1 cellular context compared by ENCODE assay signal in genomic region chr4:48112017-48112667, GRCh38.
TF ChIP-seq lines count a peak whose summit lies in the region.

No MANE protein-coding gene starts in this region.

TF ChIP-seq in HepG2, 621 proteins besides CTCF, POLR2A, EP300 and RAD21 (continued from another document):
- TF ChIP-seq ZKSCAN8 (CRISPR knock-in tag; IDR thresholded peaks at IDR 0.05; ENCODE audit: borderline replicate concordance) (no peak), MEIS2 (CRISPR knock-in tag; IDR thresholded peaks at IDR 0.05) (no peak)
